In the genomic region with DNA sequence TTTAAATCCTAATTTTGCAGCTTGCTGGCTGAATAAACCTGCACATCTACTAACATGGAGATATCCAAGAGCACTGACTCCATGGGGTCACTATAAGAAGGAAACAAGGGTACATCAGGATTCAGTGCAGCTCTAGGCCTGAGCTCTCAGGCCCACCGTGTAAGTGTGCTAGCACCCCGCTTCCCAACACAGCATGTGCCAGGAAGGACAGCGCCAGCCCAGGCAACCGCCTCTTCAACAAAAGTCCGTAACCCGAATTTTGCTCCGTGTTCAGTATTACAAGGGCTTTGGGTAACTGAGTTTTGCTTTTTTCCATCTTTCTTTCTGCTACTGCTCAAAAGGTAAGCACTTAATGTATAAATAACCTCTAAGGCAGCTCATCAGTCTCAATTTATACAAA, we compare ENCODE assay signal across 24 cellular contexts.
DNase-seq lines count a peak whose midpoint lies in the region; ATAC-seq and TF ChIP-seq lines count a peak whose summit lies in the region.
"Had no signal": no experiment of that assay in that cellular context is flagged by ENCODE, and none has a peak within 500 bp of the region (broad histone marks: within the 10 kb centered on the region; RNA-seq: fewer than 3 reads in every experiment).

No MANE protein-coding gene starts in this region.

- POLR2A ChIA-PET in OCI-LY7 (lab: Charles Lee), result interaction anchor here (0.8 to 1.0 kb wide), 2 partner anchors 72 to 400 kb away, joined by 3 to 4 read pairs; no protein-coding TSS in a partner anchor

- BruUV-seq in OCI-LY7 (replicated peaks; lab: Mats Ljungman, UMichigan), result no TSS peak

- H3K4me1 ChIP-seq in BLaER1 treated with 17β-estradiol and CSF1 and Interleukin-3, amounts not matched to agents 10 nM and 100 nM, result peaks cover 24 to 100% (median 99%) of the 10 kb centered on the region in 10 experiments
- H3K4me1 ChIP-seq in OCI-LY7 (ENCODE audit: insufficient read depth, low read length, poor library complexity, severe bottlenecking) (peaks cover 34% of the 10 kb centered on the region), rectal smooth muscle tissue (ENCODE audit: control insufficient read depth, insufficient read depth, low read length) (peaks cover 69% of the 10 kb centered on the region)

- H2AFZ ChIP-seq in OCI-LY7 (ENCODE audit: low read length), result no peak overlapping the region

- no peak for TF ChIP-seq CTCF in OCI-LY7 (conservative IDR thresholded peaks at IDR 0.05; ENCODE audit: low read length)
- TF ChIP-seq CTCF in WERI-Rb-1 (IDR thresholded peaks at IDR 0.05; ENCODE audit: low read depth, low read length), result no peak

- peaks cover 5% of the 10 kb centered on the region; the same call in 1 of the 2 replicates for H3K79me2 ChIP-seq in OCI-LY7 (ENCODE audit: insufficient read depth, low read depth, low read length)

- H3K9me2 ChIP-seq in OCI-LY7 (ENCODE audit: insufficient read depth, low read length), result no peaks in the 10 kb centered on the region
- H3K9me2 ChIP-seq: SK-N-SH had no signal

- H3K4me2 ChIP-seq in BLaER1 treated with 17β-estradiol and CSF1 and Interleukin-3, amounts not matched to agents 10 nM and 100 nM, result peak overlapping the region; percentile 24 to 97 (median 81)
- no peak overlapping the region for H3K4me2 ChIP-seq in OCI-LY7 (ENCODE audit: low read length)
- H3K4me2 ChIP-seq: SK-N-SH had no signal

- peak overlapping the region in 6 of 11 experiments; percentile 39 to 79 (median 64); a peak in 12 of 22 replicates for H3K27ac ChIP-seq in BLaER1 treated with 17β-estradiol and CSF1 and Interleukin-3, amounts not matched to agents 10 nM and 100 nM
- H3K27ac ChIP-seq in OCI-LY7 (ENCODE audit: low read depth, low read length, poor library complexity, severe bottlenecking) (peak overlapping the region; percentile 3), rectal smooth muscle tissue (ENCODE audit: low read depth, low read length) (peak overlapping the region; percentile 66), WERI-Rb-1 (no peak overlapping the region)
- H3K27ac ChIP-seq: epithelial cell of prostate, HL-60, suprapubic skin, uterus had no signal

- peak overlapping the region in 2 of 10 experiments; percentile 5 to 22; a peak in 2 of 20 replicates for H3K4me3 ChIP-seq in BLaER1 treated with 17β-estradiol and CSF1 and Interleukin-3, amounts not matched to agents 10 nM and 100 nM
- H3K4me3 ChIP-seq in OCI-LY7 (ENCODE audit: low read depth, low read length, poor library complexity, severe bottlenecking) (no peak overlapping the region), rectal smooth muscle tissue (ENCODE audit: low read length) (no peak overlapping the region), WERI-Rb-1 (ENCODE audit: low read depth, low read length) (no peak overlapping the region)
- H3K4me3 ChIP-seq: GM12878, suprapubic skin, uterus had no signal

- DNase-seq in OCI-LY7 (ENCODE audit: low spot score) (no peak), left cardiac atrium (peak; percentile 10), WERI-Rb-1 (no peak)
- DNase-seq: ACHN; activated CD4-positive, alpha-beta T cell treated with anti-CD3 and anti-CD28 coated beads, Interleukin-2, amount 50 U/mL, for 1 hour; activated effector memory CD4-positive, alpha-beta T cell treated with Interleukin-2 at 50 U/mL for 16 hours; Caco-2; DMS79 treated with DMSO at 0.1 percent for 48 hours; NCI-H1092 treated with DMSO at 0.1 percent for 48 hours; NCI-H187 treated with DMSO at 0.1 percent for 48 hours; NCI-H69; RPMI8226; SK-N-SH had no signal

- peaks cover 0 to 79% (median 40%) of the 10 kb centered on the region in 11 experiments; a peak in 17 of 22 replicates for H4K20me1 ChIP-seq in BLaER1 treated with 17β-estradiol and CSF1 and Interleukin-3, amounts not matched to agents 10 nM and 100 nM
- H4K20me1 ChIP-seq in OCI-LY7 (ENCODE audit: insufficient read depth, low read length), result no peaks in the 10 kb centered on the region

- CTCF ChIA-PET in OCI-LY7 (lab: Charles Lee; ENCODE audit: unreplicated experiment), result interaction anchor here (1.1 kb wide), 1 partner anchor 57 kb away, joined by 4 read pairs; no protein-coding TSS in a partner anchor

- ATAC-seq in left cardiac atrium, result no peak
- no peak for ATAC-seq in HG03378 (IDR thresholded peaks at IDR 0.05; ENCODE audit: unreplicated experiment)
- ATAC-seq in GM19328 (IDR thresholded peaks at IDR 0.05; ENCODE audit: unreplicated experiment), result no peak
- no peak for ATAC-seq in GM21360 (IDR thresholded peaks at IDR 0.05; ENCODE audit: unreplicated experiment)
- ATAC-seq: GM12878, HepG2 had no signal

- H3K9ac ChIP-seq in BLaER1 treated with 17β-estradiol and CSF1 and Interleukin-3, amounts not matched to agents 10 nM and 100 nM, result peak overlapping the region in 5 of 11 experiments; percentile 17 to 70 (median 66); a peak in 9 of 22 replicates
- no peak overlapping the region for H3K9ac ChIP-seq in rectal smooth muscle tissue (ENCODE audit: low read length)
- H3K9ac ChIP-seq: SK-N-SH had no signal

- H3K9me3 ChIP-seq in BLaER1 treated with 17β-estradiol and CSF1 and Interleukin-3, amounts not matched to agents 10 nM and 100 nM (replicated peaks in 1 of 11), result no peaks in the 10 kb centered on the region
- no peaks in the 10 kb centered on the region for H3K9me3 ChIP-seq in OCI-LY7 (ENCODE audit: low read length)
- H3K9me3 ChIP-seq in WERI-Rb-1 (ENCODE audit: severe bottlenecking), result no peaks in the 10 kb centered on the region
- H3K9me3 ChIP-seq: Caco-2, SK-N-SH, suprapubic skin, uterus had no signal

- intact Hi-C loops in OCI-LY7 (cut with micrococcal nuclease; ENCODE audit: unreplicated experiment) (no loop called here), left cardiac atrium (cut with DNase I) (loop anchor here in 1 of 2 donors (5.0 kb wide), 1 partner anchor 36 kb away; no protein-coding TSS in a partner anchor)

- peaks cover 9 to 87% (median 61%) of the 10 kb centered on the region in 11 experiments; a peak in 20 of 22 replicates for H3K36me3 ChIP-seq in BLaER1 treated with 17β-estradiol and CSF1 and Interleukin-3, amounts not matched to agents 10 nM and 100 nM
- H3K36me3 ChIP-seq in OCI-LY7 (ENCODE audit: insufficient read depth, low read length) (peaks cover 96% of the 10 kb centered on the region), rectal smooth muscle tissue (ENCODE audit: control insufficient read depth, insufficient read depth, low read length) (peaks cover 35% of the 10 kb centered on the region), WERI-Rb-1 (peaks cover 4% of the 10 kb centered on the region; the same call in 1 of the 2 replicates)
- H3K36me3 ChIP-seq: uterus had no signal

- peaks cover 0 to under 1% (median 0%) of the 10 kb centered on the region in 11 experiments; a peak in 1 of 22 replicates for H3K27me3 ChIP-seq in BLaER1 treated with 17β-estradiol and CSF1 and Interleukin-3, amounts not matched to agents 10 nM and 100 nM
- H3K27me3 ChIP-seq in rectal smooth muscle tissue (ENCODE audit: control insufficient read depth, insufficient read depth, low read length) (no peaks in the 10 kb centered on the region), WERI-Rb-1 (ENCODE audit: insufficient read depth, low read depth, severe bottlenecking) (no peaks in the 10 kb centered on the region)
- H3K27me3 ChIP-seq: suprapubic skin, uterus had no signal
